8 cellular contexts compared by ENCODE assay signal in the genomic region with DNA sequence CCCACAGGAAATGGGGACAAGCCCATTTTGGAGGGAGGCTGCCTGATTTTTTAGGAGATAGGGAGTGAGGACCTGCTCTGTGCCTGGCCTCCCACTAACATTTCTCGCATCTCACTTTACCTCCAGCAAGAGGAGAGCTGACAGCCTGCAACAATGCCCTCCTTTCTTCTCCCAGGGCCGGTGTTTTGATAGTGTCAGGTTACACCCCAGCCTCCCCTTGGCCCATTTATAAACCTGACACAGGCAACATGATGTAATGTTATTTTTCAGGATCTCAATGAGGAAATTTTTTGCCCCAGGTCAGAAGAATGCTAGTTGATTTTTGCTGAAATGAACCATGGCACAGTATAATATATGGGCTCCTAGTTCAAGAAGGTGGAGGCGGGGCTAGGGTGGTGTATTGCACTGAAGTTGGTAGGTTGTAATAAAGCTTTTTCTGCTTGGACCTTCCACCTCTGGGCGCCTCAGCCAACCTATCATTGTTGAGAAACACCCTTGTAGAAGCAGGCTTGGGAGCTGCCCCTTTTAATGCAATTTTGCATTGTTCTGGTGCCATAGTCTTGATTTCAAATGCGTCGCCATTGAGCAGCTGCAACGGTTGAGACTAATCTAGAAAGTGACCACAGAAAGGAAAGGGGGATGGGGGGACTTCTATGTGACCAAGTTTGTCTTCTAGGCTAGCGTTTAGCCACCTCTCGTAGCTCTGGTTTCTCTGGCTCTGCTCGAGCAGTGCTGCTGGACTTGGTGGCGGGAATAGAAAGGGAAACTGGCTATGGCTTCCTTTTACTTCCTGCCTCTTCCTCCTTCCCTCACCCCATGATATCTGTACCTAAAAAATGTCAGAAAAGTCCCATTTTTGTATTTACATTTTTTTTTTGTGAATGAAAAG. TPM values are rescaled to one million over a fixed set of nuclear protein-coding genes. Genes with fewer than 3 reads are reported as not detected.
A peak's percentile ranks its signal among the peaks of the same experiment; 100 is the strongest.
DNase-seq lines count a peak whose midpoint lies in the region; ATAC-seq, FAIRE-seq and TF ChIP-seq lines count a peak whose summit lies in the region.

No MANE protein-coding gene starts in this region.

- no peaks in the 10 kb centered on the region for H3K36me3 ChIP-seq in RWPE2 (ENCODE audit: low read depth)

- no peaks in the 10 kb centered on the region for H3K9me3 ChIP-seq in RWPE2 (ENCODE audit: severe bottlenecking)

- H3K4me3 ChIP-seq in RWPE2 (ENCODE audit: severe bottlenecking): no peak overlapping the region
- no peak overlapping the region for H3K4me3 ChIP-seq in skeletal muscle cell (ENCODE audit: low read depth, low read length)

- H3K27ac ChIP-seq in RWPE2 (ENCODE audit: poor library complexity, severe bottlenecking): peak overlapping the region; percentile 15

- H3K27me3 Mint-ChIP-seq in glutamatergic neuron (ENCODE audit: unreplicated experiment): peaks cover 3% of the 10 kb centered on the region
- H3K27me3 Mint-ChIP-seq in activated T-helper 1 cell treated with anti-CD3 and anti-CD28 coated beads, Interleukin-12 subunit alpha, Interleukin-12 subunit beta, Interleukin-2, Interleukin-4 antibody, amounts not matched to agents 30 ng/mL and 10 ng/mL and 1 ng/mL, durations not matched to agents 14 hours and 24 hours and 36 hours (ENCODE audit: insufficient read depth): no peaks in the 10 kb centered on the region

- peaks cover 44% of the 10 kb centered on the region for H3K4me1 Mint-ChIP-seq in glutamatergic neuron (ENCODE audit: low read depth, unreplicated experiment)
- H3K4me1 Mint-ChIP-seq in activated T-helper 1 cell treated with anti-CD3 and anti-CD28 coated beads, Interleukin-12 subunit alpha, Interleukin-12 subunit beta, Interleukin-2, Interleukin-4 antibody, amounts not matched to agents 30 ng/mL and 10 ng/mL and 1 ng/mL, durations not matched to agents 14 hours and 24 hours and 36 hours (ENCODE audit: low read depth): no peaks in the 10 kb centered on the region

- intact Hi-C loops in activated T-helper 1 cell treated with anti-CD3 and anti-CD28 coated beads, Interleukin-12 subunit alpha, Interleukin-12 subunit beta, Interleukin-2, Interleukin-4 antibody, amounts not matched to agents 30 ng/mL and 10 ng/mL and 1 ng/mL, durations not matched to agents 14 hours and 24 hours and 36 hours (cut with micrococcal nuclease): no loop called here

- peaks cover 22% of the 10 kb centered on the region for H3K4me1 ChIP-seq in RWPE2 (ENCODE audit: insufficient read depth, poor library complexity, severe bottlenecking)

- ATAC-seq in RWPE2 (ENCODE audit: low read depth) (peak; percentile 92), GM18520 (IDR thresholded peaks at IDR 0.05; ENCODE audit: unreplicated experiment) (no peak)

- TF ChIP-seq CTCF in RWPE2 (IDR thresholded peaks at IDR 0.05; ENCODE audit: poor library complexity, severe bottlenecking): no peak
- no peak for TF ChIP-seq CTCF in glutamatergic neuron (IDR thresholded peaks at IDR 0.05; ENCODE audit: partially characterized antibody, unreplicated experiment)

- DNase-seq in HTR-8/SVneo (ENCODE audit: insufficient read length, low spot score) (peak; percentile 70), RWPE2 (ENCODE audit: low spot score) (peak; percentile 74), glutamatergic neuron (no peak), skeletal muscle cell (ENCODE audit: low read depth) (peak; percentile 58), anterior cingulate cortex (lab: John Stamatoyannopoulos, UW) (no peak), pons (ENCODE audit: low spot score) (no peak)
- no peak for DNase-seq in activated T-helper 1 cell treated with anti-CD3 and anti-CD28 coated beads, Interleukin-12 subunit alpha, Interleukin-12 subunit beta, Interleukin-2, Interleukin-4 antibody, amounts not matched to agents 30 ng/mL and 10 ng/mL and 1 ng/mL, durations not matched to agents 14 hours and 24 hours and 36 hours (ENCODE audit: low spot score)

- FAIRE-seq in HTR-8/SVneo (lab: Jason Lieb, UNC): no peak

- H3K27me3 ChIP-seq in RWPE2 (ENCODE audit: insufficient read depth, poor library complexity, severe bottlenecking): no peaks in the 10 kb centered on the region

- H3K9me3 Mint-ChIP-seq in glutamatergic neuron (ENCODE audit: unreplicated experiment): peaks cover 4% of the 10 kb centered on the region
- H3K9me3 Mint-ChIP-seq in activated T-helper 1 cell treated with anti-CD3 and anti-CD28 coated beads, Interleukin-12 subunit alpha, Interleukin-12 subunit beta, Interleukin-2, Interleukin-4 antibody, amounts not matched to agents 30 ng/mL and 10 ng/mL and 1 ng/mL, durations not matched to agents 14 hours and 24 hours and 36 hours: no peaks in the 10 kb centered on the region

- H3K27ac Mint-ChIP-seq in glutamatergic neuron (ENCODE audit: unreplicated experiment): peak overlapping the region; percentile 29
- no peak overlapping the region for H3K27ac Mint-ChIP-seq in activated T-helper 1 cell treated with anti-CD3 and anti-CD28 coated beads, Interleukin-12 subunit alpha, Interleukin-12 subunit beta, Interleukin-2, Interleukin-4 antibody, amounts not matched to agents 30 ng/mL and 10 ng/mL and 1 ng/mL, durations not matched to agents 14 hours and 24 hours and 36 hours

- H3K4me3 Mint-ChIP-seq in glutamatergic neuron (ENCODE audit: unreplicated experiment): no peak overlapping the region
- no peak overlapping the region for H3K4me3 Mint-ChIP-seq in activated T-helper 1 cell treated with anti-CD3 and anti-CD28 coated beads, Interleukin-12 subunit alpha, Interleukin-12 subunit beta, Interleukin-2, Interleukin-4 antibody, amounts not matched to agents 30 ng/mL and 10 ng/mL and 1 ng/mL, durations not matched to agents 14 hours and 24 hours and 36 hours

- H3K36me3 Mint-ChIP-seq in glutamatergic neuron (ENCODE audit: unreplicated experiment): no peaks in the 10 kb centered on the region
- H3K36me3 Mint-ChIP-seq in activated T-helper 1 cell treated with anti-CD3 and anti-CD28 coated beads, Interleukin-12 subunit alpha, Interleukin-12 subunit beta, Interleukin-2, Interleukin-4 antibody, amounts not matched to agents 30 ng/mL and 10 ng/mL and 1 ng/mL, durations not matched to agents 14 hours and 24 hours and 36 hours (ENCODE audit: low read depth): no peaks in the 10 kb centered on the region

RNA-seq across cellular contexts. Expression of a gene that starts 53.0 kb away (rescaled TPM):
- total RNA-seq in glutamatergic neuron (ENCODE audit: unreplicated experiment): 98.7 TPM
- not detected in 2 replicates for total RNA-seq in activated T-helper 1 cell treated with anti-CD3 and anti-CD28 coated beads, Interleukin-12 subunit alpha, Interleukin-12 subunit beta, Interleukin-2, Interleukin-4 antibody, amounts not matched to agents 30 ng/mL and 10 ng/mL and 1 ng/mL, durations not matched to agents 14 hours and 24 hours and 36 hours

Comparison
In these comparisons a context has a peak if more than half of its experiments do, and no peak if none do; other contexts are left out.
1. DNase-seq: peak in HTR-8/SVneo (single experiment), RWPE2 (single experiment) and skeletal muscle cell (single experiment); none in glutamatergic neuron (single experiment), anterior cingulate cortex (0 of 58), activated T-helper 1 cell treated with anti-CD3 and anti-CD28 coated beads, Interleukin-12 subunit alpha, Interleukin-12 subunit beta, Interleukin-2, Interleukin-4 antibody, amounts not matched to agents 30 ng/mL and 10 ng/mL and 1 ng/mL, durations not matched to agents 14 hours and 24 hours and 36 hours (single experiment) and pons (single experiment).
2. RNA of a gene that starts 53.0 kb away (total RNA-seq): 98.7 TPM in glutamatergic neuron (single experiment); not detected in activated T-helper 1 cell treated with anti-CD3 and anti-CD28 coated beads, Interleukin-12 subunit alpha, Interleukin-12 subunit beta, Interleukin-2, Interleukin-4 antibody, amounts not matched to agents 30 ng/mL and 10 ng/mL and 1 ng/mL, durations not matched to agents 14 hours and 24 hours and 36 hours; every median in the first group is over 10 times any median in the second.